Comparison of ENCODE assay signal across 1 cellular context in the genomic region with DNA sequence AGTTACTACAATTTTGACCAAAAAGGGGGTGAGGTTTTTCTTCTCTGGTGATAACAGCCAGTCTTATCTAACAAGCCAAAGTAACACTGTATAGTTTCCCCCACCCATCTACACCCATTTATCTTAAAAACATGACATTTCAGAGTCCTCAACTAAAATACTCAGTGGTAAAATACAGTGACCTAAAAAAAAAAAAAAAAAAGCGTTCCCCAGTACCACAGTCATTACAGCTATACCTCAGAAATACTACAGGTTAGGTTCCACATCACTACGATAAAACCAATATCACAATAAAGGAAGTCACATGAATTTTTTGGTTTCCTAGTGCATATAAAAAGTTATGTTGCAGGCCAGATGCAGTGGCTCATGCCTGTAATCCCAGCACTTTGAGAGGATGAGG.
TF ChIP-seq lines count a peak whose summit lies in the region.

No MANE protein-coding gene starts in this region.

TF ChIP-seq in K562, 482 proteins besides CTCF, POLR2A, EP300 and RAD21 (continued from another document):
- TF ChIP-seq ZNF165 (CRISPR knock-in tag; IDR thresholded peaks at IDR 0.05; ENCODE audit: borderline replicate concordance) (no peak), OTX1 (CRISPR knock-in tag; IDR thresholded peaks at IDR 0.05) (no peak), DPF2 (IDR thresholded peaks at IDR 0.05) (peak; percentile 81), KDM1A (IDR thresholded peaks at IDR 0.05) (0 out of 4 replicates have a peak, but pooled peaks of 1 of the 2 experiments have one; percentile 40), ZNF592 (IDR thresholded peaks at IDR 0.05) (0 out of 2 replicates have a peak, but pooled peaks have one; percentile 33)
